Comparison of ENCODE assay signal across 23 cellular contexts in genomic region chr15:65914371-65914770, GRCh38.
"Had no signal": no experiment of that assay in that cellular context is flagged by ENCODE, and none has a peak within 500 bp of the region (broad histone marks: within the 10 kb centered on the region; RNA-seq: fewer than 3 reads in every experiment).

No MANE protein-coding gene starts in this region.

- H3K27ac ChIP-seq: cardiac muscle cell, colonic mucosa, tibial nerve, VCaP had no signal

- H3K9me3 ChIP-seq: colonic mucosa, tibial nerve had no signal

- H3K36me3 Mint-ChIP-seq: natural killer cell had no signal

- H3K27ac Mint-ChIP-seq: activated naive CD4-positive, alpha-beta T cell treated with anti-CD3 and anti-CD28 coated beads, Interleukin-2, amount 50 U/mL, for 24 hours; activated naive CD8-positive, alpha-beta T cell treated with anti-CD3 and anti-CD28 coated beads, Interleukin-2, amount 50 U/mL, for 24 hours; activated T-cell treated with anti-CD3 and anti-CD28 coated beads, Interleukin-2, amount 50 U/mL, for 24 hours; effector memory CD8-positive, alpha-beta T cell; immature natural killer cell; natural killer cell had no signal

- DNase-seq: activated CD4-positive, alpha-beta T cell treated with anti-CD3 and anti-CD28 coated beads for 48 hours; activated CD4-positive, alpha-beta T cell treated with anti-CD3 and anti-CD28 coated beads, Interleukin-2, amount 50 U/mL, for 48 hours; activated CD8-positive, alpha-beta memory T cell treated with anti-CD3 and anti-CD28 coated beads, Interleukin-2, amount 50 U/mL, for 4 hours; activated naive CD8-positive, alpha-beta T cell treated with anti-CD3 and anti-CD28 coated beads, Interleukin-2, amount 50 U/mL, for 24 hours; activated T-cell treated with anti-CD3 and anti-CD28 coated beads, Interleukin-2, amount 50 U/mL, for 24 hours; cerebellar nuclear complex; colonic mucosa; effector memory CD8-positive, alpha-beta T cell; foreskin fibroblast; head of caudate nucleus; hypothalamus; immature natural killer cell; natural killer cell; posterior cingulate gyrus; right cardiac atrium; stimulated activated CD4-positive, alpha-beta T cell treated with anti-CD3 and anti-CD28 coated beads, Interleukin-15, amount 100 ng/mL, for 24 hours; stimulated activated CD4-positive, alpha-beta T cell treated with anti-CD3 and anti-CD28 coated beads, Interleukin-2, amount 100 ng/mL, for 24 hours; stimulated activated naive CD4-positive, alpha-beta T cell; T-helper 1 cell had no signal

- H3K27me3 Mint-ChIP-seq: activated naive CD4-positive, alpha-beta T cell treated with anti-CD3 and anti-CD28 coated beads, Interleukin-2, amount 50 U/mL, for 24 hours; activated naive CD8-positive, alpha-beta T cell treated with anti-CD3 and anti-CD28 coated beads, Interleukin-2, amount 50 U/mL, for 24 hours; activated T-cell treated with anti-CD3 and anti-CD28 coated beads, Interleukin-2, amount 50 U/mL, for 24 hours; effector memory CD8-positive, alpha-beta T cell had no signal

- H3K36me3 ChIP-seq: cardiac muscle cell, colonic mucosa had no signal

- H3K4me1 Mint-ChIP-seq: immature natural killer cell had no signal

- H3K4me1 ChIP-seq: colonic mucosa had no signal

- H3K4me3 Mint-ChIP-seq: activated naive CD4-positive, alpha-beta T cell treated with anti-CD3 and anti-CD28 coated beads, Interleukin-2, amount 50 U/mL, for 24 hours; activated naive CD8-positive, alpha-beta T cell treated with anti-CD3 and anti-CD28 coated beads, Interleukin-2, amount 50 U/mL, for 24 hours; activated T-cell treated with anti-CD3 and anti-CD28 coated beads, Interleukin-2, amount 50 U/mL, for 24 hours; effector memory CD8-positive, alpha-beta T cell; immature natural killer cell; natural killer cell had no signal

- ATAC-seq: activated naive CD8-positive, alpha-beta T cell treated with anti-CD3 and anti-CD28 coated beads, Interleukin-2, amount 50 U/mL, for 24 hours; effector memory CD8-positive, alpha-beta T cell; natural killer cell; right cardiac atrium had no signal

- H3K4me3 ChIP-seq: cardiac muscle cell, colonic mucosa, tibial nerve had no signal

- H3K9me3 Mint-ChIP-seq: activated naive CD4-positive, alpha-beta T cell treated with anti-CD3 and anti-CD28 coated beads, Interleukin-2, amount 50 U/mL, for 24 hours; activated naive CD8-positive, alpha-beta T cell treated with anti-CD3 and anti-CD28 coated beads, Interleukin-2, amount 50 U/mL, for 24 hours; activated T-cell treated with anti-CD3 and anti-CD28 coated beads, Interleukin-2, amount 50 U/mL, for 24 hours; effector memory CD8-positive, alpha-beta T cell; immature natural killer cell; natural killer cell had no signal

- H3K27me3 ChIP-seq: cardiac muscle cell, colonic mucosa, tibial nerve had no signal
